Comparison of ENCODE assay signal across 3 cellular contexts in genomic region chr1:230658103-230658502, GRCh38. TPM values are rescaled to one million over a fixed set of nuclear protein-coding genes. Genes with fewer than 3 reads are reported as not detected.
"Had no signal": no experiment of that assay in that cellular context is flagged by ENCODE, and none has a peak within 500 bp of the region (broad histone marks: within the 10 kb centered on the region; RNA-seq: fewer than 3 reads in every experiment).

No MANE protein-coding gene starts in this region.

RNA-seq across cellular contexts. Expression of gene AGT, which starts 55.8 kb away (rescaled TPM):
- total RNA-seq: GM23338, H1, H9 had no signal
